In genomic region chr6:1188199-1188598, GRCh38 we compare ENCODE assay signal across 26 cellular contexts.
DNase-seq lines count a peak whose midpoint lies in the region; ATAC-seq, FAIRE-seq and TF ChIP-seq lines count a peak whose summit lies in the region.
"Had no signal": no experiment of that assay in that cellular context is flagged by ENCODE, and none has a peak within 500 bp of the region (broad histone marks: within the 10 kb centered on the region; RNA-seq: fewer than 3 reads in every experiment).

No MANE protein-coding gene starts in this region.

- H3K4me3 ChIP-seq in epithelial cell of esophagus (ENCODE audit: low read length), result no peak overlapping the region
- no peak overlapping the region for H3K4me3 ChIP-seq in keratinocyte (ENCODE audit: control insufficient read depth in 2 of 3, extremely low read depth in 1 of 3, insufficient read depth in 2 of 3, low read depth in 1 of 3, low read length in 3 of 3)
- no peak overlapping the region for H3K4me3 ChIP-seq in esophagus squamous epithelium
- H3K4me3 ChIP-seq: A549; BLaER1 treated with 17β-estradiol and CSF1 and Interleukin-3, amounts not matched to agents 10 nM and 100 nM; GM12878; GM23338 had no signal

- WGBS in esophagus squamous epithelium, 2 donors, result 56 to 57% methylated on average over 3 of the region's 3 CpGs

- no peaks in the 10 kb centered on the region for H3K79me2 ChIP-seq in keratinocyte (ENCODE audit: control insufficient read depth, insufficient read depth, low read length)

- DNase-seq in DMS 273 (lab: John Stamatoyannopoulos, UW; ENCODE audit: unreplicated experiment) (peak; percentile 21), DMS 273 treated with DMSO at 0.1 percent for 48 hours (lab: John Stamatoyannopoulos, UW) (no peak), epithelial cell of esophagus (ENCODE audit: low read depth) (peak; percentile 45), keratinocyte (ENCODE audit: low read depth, low spot score) (no peak), COLO829 (ENCODE audit: low spot score) (no peak), esophagus squamous epithelium (lab: John Stamatoyannopoulos, UW) (no peak)
- DNase-seq in activated CD4-positive, alpha-beta T cell treated with anti-CD3 and anti-CD28 coated beads for 36 hours, result no peak
- DNase-seq: ACHN; AML-193; BE2C; Calu3; CD4-positive, alpha-beta T cell; CD8-positive, alpha-beta memory T cell; COR-L47; DMS79; EL; GDM1; H9 had no signal

- no peak overlapping the region for H2AFZ ChIP-seq in keratinocyte (ENCODE audit: control insufficient read depth, low read length)
- H2AFZ ChIP-seq: GM23338 had no signal

- H3K27me3 ChIP-seq in keratinocyte (ENCODE audit: control insufficient read depth, extremely low read depth, insufficient read depth, low read length), result no peaks in the 10 kb centered on the region
- H3K27me3 ChIP-seq in esophagus squamous epithelium, result no peaks in the 10 kb centered on the region
- H3K27me3 ChIP-seq: BE2C; BLaER1 treated with 17β-estradiol and CSF1 and Interleukin-3, amounts not matched to agents 10 nM and 100 nM had no signal

- no peaks in the 10 kb centered on the region for H3K36me3 Mint-ChIP-seq in activated CD4-positive, alpha-beta T cell treated with anti-CD3 and anti-CD28 coated beads for 36 hours (ENCODE audit: low read depth)
- H3K36me3 Mint-ChIP-seq: CD14-positive monocyte; CD8-positive, alpha-beta memory T cell had no signal

- no peaks in the 10 kb centered on the region for H3K9me3 Mint-ChIP-seq in activated CD4-positive, alpha-beta T cell treated with anti-CD3 and anti-CD28 coated beads for 36 hours (ENCODE audit: low read depth)
- H3K9me3 Mint-ChIP-seq: CD8-positive, alpha-beta memory T cell; GM23338; H9 had no signal

- dilution Hi-C loops in keratinocyte (cut with MboI; ENCODE audit: extremely low pct_ligation_motif_present, low sequenced_read_pairs), result no loop called here

- CTCF ChIA-PET in activated CD4-positive, alpha-beta T cell treated with anti-CD3 and anti-CD28 coated beads for 36 hours (lab: Charles Lee), result interaction anchor here (0.6 kb wide), 2 partner anchors 300 to 527 kb away, joined by 3 read pairs; no protein-coding TSS in a partner anchor

- ATAC-seq in activated CD4-positive, alpha-beta T cell treated with anti-CD3 and anti-CD28 coated beads for 36 hours, result no peak
- ATAC-seq: A549, GM12878, GM23338, HCT116 had no signal

- no peaks in the 10 kb centered on the region for H4K20me1 ChIP-seq in keratinocyte (ENCODE audit: control insufficient read depth, extremely low read depth, insufficient read depth, low read length)
- H4K20me1 ChIP-seq: BLaER1 treated with 17β-estradiol and CSF1 and Interleukin-3, amounts not matched to agents 10 nM and 100 nM had no signal

- intact Hi-C loops in activated CD4-positive, alpha-beta T cell treated with anti-CD3 and anti-CD28 coated beads for 36 hours (cut with DNase I, micrococcal nuclease), result no loop called here
- intact Hi-C loops in esophagus squamous epithelium (cut with DNase I), result no loop called here

- no peak overlapping the region for H3K4me3 Mint-ChIP-seq in activated CD4-positive, alpha-beta T cell treated with anti-CD3 and anti-CD28 coated beads for 36 hours
- H3K4me3 Mint-ChIP-seq: CD14-positive monocyte; CD4-positive, alpha-beta T cell; CD8-positive, alpha-beta memory T cell; GM23338; H9 had no signal

- H3K4me1 ChIP-seq in keratinocyte (ENCODE audit: control insufficient read depth, extremely low read depth, insufficient read depth, low read length), result peaks cover 34% of the 10 kb centered on the region
- H3K4me1 ChIP-seq in esophagus squamous epithelium, result peaks cover 0 to 23% (median 3%) of the 10 kb centered on the region in 3 donors
- H3K4me1 ChIP-seq: A549, BE2C had no signal

- no peak overlapping the region for H3K27ac Mint-ChIP-seq in activated CD4-positive, alpha-beta T cell treated with anti-CD3 and anti-CD28 coated beads for 36 hours
- H3K27ac Mint-ChIP-seq: CD14-positive monocyte; CD4-positive, alpha-beta T cell; CD8-positive, alpha-beta memory T cell; GM23338; H9 had no signal

- no peak for TF ChIP-seq POLR2A in esophagus squamous epithelium (IDR thresholded peaks at IDR 0.05)

- H3K4me1 Mint-ChIP-seq in activated CD4-positive, alpha-beta T cell treated with anti-CD3 and anti-CD28 coated beads for 36 hours, result no peaks in the 10 kb centered on the region
- H3K4me1 Mint-ChIP-seq: CD14-positive monocyte; CD8-positive, alpha-beta memory T cell; GM23338 had no signal

- H3K9me1 ChIP-seq in keratinocyte (ENCODE audit: control insufficient read depth, extremely low read depth, insufficient read depth, low read length), result no peaks in the 10 kb centered on the region

- POLR2A ChIA-PET in activated CD4-positive, alpha-beta T cell treated with anti-CD3 and anti-CD28 coated beads for 36 hours (lab: Charles Lee), result no interaction called here

- TF ChIP-seq CTCF in epithelial cell of esophagus (IDR thresholded peaks at IDR 0.05; ENCODE audit: insufficient read depth, low read depth, low read length, missing control alignments) (no peak), keratinocyte (optimal IDR thresholded peaks at IDR 0.05 in 1 of 3, IDR thresholded peaks at IDR 0.05 in 1 of 3, conservative IDR thresholded peaks at IDR 0.05 in 1 of 3; ENCODE audit: extremely low read depth in 1 of 3, insufficient read depth in 2 of 3, low read length in 3 of 3) (no peak), esophagus squamous epithelium (IDR thresholded peaks at IDR 0.05) (no peak)

- peak; percentile 69 for FAIRE-seq in keratinocyte (lab: Jason Lieb, UNC)
- FAIRE-seq: A549, GM12878, GM19239 had no signal

- H3K36me3 ChIP-seq in keratinocyte (ENCODE audit: control insufficient read depth in 2 of 2, extremely low read depth in 1 of 2, insufficient read depth in 2 of 2, low read length in 2 of 2), result no peaks in the 10 kb centered on the region
- H3K36me3 ChIP-seq in esophagus squamous epithelium, result no peaks in the 10 kb centered on the region
- H3K36me3 ChIP-seq: BE2C; BLaER1 treated with 17β-estradiol and CSF1 and Interleukin-3, amounts not matched to agents 10 nM and 100 nM had no signal

- H3K9ac ChIP-seq in keratinocyte (ENCODE audit: control insufficient read depth, extremely low read depth, insufficient read depth, low read length), result no peak overlapping the region
- H3K9ac ChIP-seq: BLaER1 treated with 17β-estradiol and CSF1 and Interleukin-3, amounts not matched to agents 10 nM and 100 nM had no signal

- no peaks in the 10 kb centered on the region for H3K9me3 ChIP-seq in keratinocyte (ENCODE audit: control insufficient read depth, low read depth, low read length)
- H3K9me3 ChIP-seq in esophagus squamous epithelium, result no peaks in the 10 kb centered on the region
- H3K9me3 ChIP-seq: A549, BE2C had no signal

- H3K4me2 ChIP-seq in keratinocyte (ENCODE audit: control insufficient read depth, extremely low read depth, insufficient read depth, low read depth, low read length), result peak overlapping the region; percentile 18
- H3K4me2 ChIP-seq: A549; BLaER1 treated with 17β-estradiol and CSF1 and Interleukin-3, amounts not matched to agents 10 nM and 100 nM; GM23338 had no signal

- peaks cover 8% of the 10 kb centered on the region for H3K27me3 Mint-ChIP-seq in activated CD4-positive, alpha-beta T cell treated with anti-CD3 and anti-CD28 coated beads for 36 hours

- H3K27ac ChIP-seq in keratinocyte (ENCODE audit: control insufficient read depth, insufficient read depth, low read length) (no peak overlapping the region), esophagus squamous epithelium (no peak overlapping the region)
- H3K27ac ChIP-seq: 22Rv1; A549; BLaER1 treated with 17β-estradiol and CSF1 and Interleukin-3, amounts not matched to agents 10 nM and 100 nM had no signal

Comparison
In these comparisons a context has a peak if more than half of its experiments do, and no peak if none do; other contexts are left out.
1. DNase-seq: peak in DMS 273 (single experiment) and epithelial cell of esophagus (single experiment); none in DMS 273 treated with DMSO at 0.1 percent for 48 hours (single experiment), keratinocyte (single experiment), COLO829 (single experiment), activated CD4-positive, alpha-beta T cell treated with anti-CD3 and anti-CD28 coated beads for 36 hours (single experiment) and esophagus squamous epithelium (single experiment).